In the genomic region with DNA sequence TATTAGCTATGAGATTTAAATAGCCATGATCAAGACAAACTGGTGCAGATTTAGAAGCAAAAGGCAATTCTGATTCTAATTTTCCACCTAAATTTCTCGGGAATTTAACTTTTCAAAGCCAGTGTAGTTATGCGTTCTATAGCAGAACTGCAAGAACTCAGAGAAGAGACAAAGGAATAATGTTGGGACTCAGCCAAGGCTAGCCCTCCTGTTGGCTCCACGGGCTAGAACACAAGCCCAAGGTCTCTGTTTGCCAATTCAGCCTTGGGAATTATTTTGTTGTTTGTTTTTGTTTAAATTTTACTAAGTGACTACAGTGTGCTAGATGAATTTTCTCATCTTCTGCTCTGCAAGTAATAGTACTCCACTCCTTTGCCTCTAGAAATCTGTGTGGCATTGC, we compare ENCODE assay signal across 28 cellular contexts.
"Had no signal": no experiment of that assay in that cellular context is flagged by ENCODE, and none has a peak within 500 bp of the region (broad histone marks: within the 10 kb centered on the region; RNA-seq: fewer than 3 reads in every experiment).

No MANE protein-coding gene starts in this region.

- H3K79me2 ChIP-seq: hepatocyte had no signal

- H2AFZ ChIP-seq: hepatocyte had no signal

- DNase-seq: colonic mucosa; cortex of kidney; dermis blood vessel endothelial cell; effector CD4-positive, alpha-beta T cell; effector CD8-positive, alpha-beta T cell; effector memory CD4-positive, alpha-beta T cell; effector memory CD8-positive, alpha-beta T cell; endodermal cell; erythroblast; esophagus squamous epithelium; foreskin fibroblast; foreskin keratinocyte; foreskin melanocyte; gastrocnemius medialis; glutamatergic neuron; head of caudate nucleus; heart left ventricle; heart right ventricle had no signal

- H3K4me2 ChIP-seq: hepatocyte had no signal

- H3K9me3 ChIP-seq: colonic mucosa, esophagus muscularis mucosa, esophagus squamous epithelium, gastrocnemius medialis, gastroesophageal sphincter, heart left ventricle, heart right ventricle had no signal

- H3K27me3 ChIP-seq: colonic mucosa, dorsolateral prefrontal cortex, esophagus muscularis mucosa, esophagus squamous epithelium, gastrocnemius medialis, gastroesophageal sphincter, heart left ventricle, heart right ventricle, hepatocyte had no signal

- H3K4me3 ChIP-seq: colonic mucosa, dorsolateral prefrontal cortex, esophagus muscularis mucosa, esophagus squamous epithelium, gastrocnemius medialis, gastroesophageal sphincter, heart left ventricle, heart right ventricle, hepatocyte had no signal

- H3K4me1 ChIP-seq: colonic mucosa, foreskin keratinocyte, gastrocnemius medialis, heart left ventricle had no signal

- H3K36me3 ChIP-seq: colonic mucosa, esophagus muscularis mucosa, esophagus squamous epithelium, gastrocnemius medialis, gastroesophageal sphincter, heart left ventricle, heart right ventricle had no signal

- H3K27ac ChIP-seq: colonic mucosa, epithelial cell of prostate, esophagus muscularis mucosa, esophagus squamous epithelium, foreskin keratinocyte, gastrocnemius medialis, gastroesophageal sphincter, heart left ventricle, heart right ventricle, hepatocyte had no signal

- ATAC-seq: effector memory CD8-positive, alpha-beta T cell; esophagus mucosa; foreskin keratinocyte; gastrocnemius medialis; gastroesophageal sphincter; heart left ventricle; heart right ventricle had no signal

- FAIRE-seq: colon, endometrium, endothelial cell of umbilical vein, frontal cortex had no signal
